1 cellular context compared by ENCODE assay signal in the genomic region with DNA sequence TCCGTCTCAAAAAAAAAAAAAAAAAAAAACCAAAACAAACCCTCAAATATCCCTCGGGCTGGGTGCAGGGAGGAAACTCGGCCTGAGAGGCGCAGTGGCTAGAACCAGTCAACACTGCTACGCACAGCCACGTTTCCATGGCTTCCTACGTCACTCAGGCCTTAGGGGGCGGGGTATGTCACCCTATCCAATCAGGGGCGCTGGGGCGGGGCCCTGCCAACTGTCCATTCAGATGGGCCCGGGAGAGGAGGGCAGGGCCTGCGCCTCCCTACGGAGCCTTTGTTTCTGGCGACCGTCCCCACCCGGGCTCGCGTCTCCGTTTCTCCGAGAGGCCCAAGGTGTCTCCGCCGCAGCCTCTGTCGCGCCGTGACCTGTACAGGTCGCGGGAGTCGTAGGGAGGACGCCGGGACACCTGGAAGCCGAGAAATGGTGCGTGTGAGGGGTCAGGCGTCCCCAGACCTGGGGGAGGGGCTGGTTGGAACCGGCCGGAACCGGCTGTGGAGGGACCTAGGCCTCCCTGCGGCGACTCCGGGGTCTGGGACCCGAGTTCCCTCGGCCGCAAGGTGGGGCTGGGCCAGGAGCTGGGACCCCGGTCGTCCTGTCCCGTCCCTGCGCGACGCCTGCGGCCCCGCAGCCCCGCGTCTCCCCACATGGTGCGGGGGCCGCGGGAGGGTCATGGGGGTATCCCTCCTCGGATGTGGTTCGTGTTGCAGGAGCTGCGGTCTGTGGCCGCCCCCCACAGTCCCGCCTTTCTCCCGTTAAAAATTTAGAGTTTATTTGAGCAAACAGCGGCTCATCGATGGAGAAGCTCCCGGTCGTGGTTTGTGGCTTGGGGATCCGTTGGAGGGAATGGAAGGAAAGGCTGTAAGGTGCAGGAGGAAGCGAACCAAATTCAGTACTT.
TF ChIP-seq lines count a peak whose summit lies in the region.

A gene (plus strand): TSS at position 282 of the 901 bp plus-strand sequence. CDS start 145 bp downstream, at position 427.

TF ChIP-seq in SK-N-SH, 30 proteins besides CTCF, POLR2A, EP300 and RAD21 (continued from another document):
- TF ChIP-seq, protein P1, sequence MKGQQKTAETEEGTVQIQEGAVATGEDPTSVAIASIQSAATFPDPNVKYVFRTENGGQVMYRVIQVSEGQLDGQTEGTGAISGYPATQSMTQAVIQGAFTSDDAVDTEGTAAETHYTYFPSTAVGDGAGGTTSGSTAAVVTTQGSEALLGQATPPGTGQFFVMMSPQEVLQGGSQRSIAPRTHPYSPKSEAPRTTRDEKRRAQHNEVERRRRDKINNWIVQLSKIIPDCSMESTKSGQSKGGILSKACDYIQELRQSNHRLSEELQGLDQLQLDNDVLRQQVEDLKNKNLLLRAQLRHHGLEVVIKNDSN (IDR thresholded peaks at IDR 0.05; ENCODE audit: borderline replicate concordance, low read depth), result no peak
- TF ChIP-seq CHD2 (IDR thresholded peaks at IDR 0.05; ENCODE audit: low read length, partially characterized antibody), result peak; percentile 57
- TF ChIP-seq POLR2AphosphoS5 (IDR thresholded peaks at IDR 0.05; ENCODE audit: low read depth, low read length), result peak; percentile 98
- TF ChIP-seq TEAD4 (IDR thresholded peaks at IDR 0.05; ENCODE audit: borderline replicate concordance, insufficient read depth), result no peak
- TF ChIP-seq, protein P2, sequence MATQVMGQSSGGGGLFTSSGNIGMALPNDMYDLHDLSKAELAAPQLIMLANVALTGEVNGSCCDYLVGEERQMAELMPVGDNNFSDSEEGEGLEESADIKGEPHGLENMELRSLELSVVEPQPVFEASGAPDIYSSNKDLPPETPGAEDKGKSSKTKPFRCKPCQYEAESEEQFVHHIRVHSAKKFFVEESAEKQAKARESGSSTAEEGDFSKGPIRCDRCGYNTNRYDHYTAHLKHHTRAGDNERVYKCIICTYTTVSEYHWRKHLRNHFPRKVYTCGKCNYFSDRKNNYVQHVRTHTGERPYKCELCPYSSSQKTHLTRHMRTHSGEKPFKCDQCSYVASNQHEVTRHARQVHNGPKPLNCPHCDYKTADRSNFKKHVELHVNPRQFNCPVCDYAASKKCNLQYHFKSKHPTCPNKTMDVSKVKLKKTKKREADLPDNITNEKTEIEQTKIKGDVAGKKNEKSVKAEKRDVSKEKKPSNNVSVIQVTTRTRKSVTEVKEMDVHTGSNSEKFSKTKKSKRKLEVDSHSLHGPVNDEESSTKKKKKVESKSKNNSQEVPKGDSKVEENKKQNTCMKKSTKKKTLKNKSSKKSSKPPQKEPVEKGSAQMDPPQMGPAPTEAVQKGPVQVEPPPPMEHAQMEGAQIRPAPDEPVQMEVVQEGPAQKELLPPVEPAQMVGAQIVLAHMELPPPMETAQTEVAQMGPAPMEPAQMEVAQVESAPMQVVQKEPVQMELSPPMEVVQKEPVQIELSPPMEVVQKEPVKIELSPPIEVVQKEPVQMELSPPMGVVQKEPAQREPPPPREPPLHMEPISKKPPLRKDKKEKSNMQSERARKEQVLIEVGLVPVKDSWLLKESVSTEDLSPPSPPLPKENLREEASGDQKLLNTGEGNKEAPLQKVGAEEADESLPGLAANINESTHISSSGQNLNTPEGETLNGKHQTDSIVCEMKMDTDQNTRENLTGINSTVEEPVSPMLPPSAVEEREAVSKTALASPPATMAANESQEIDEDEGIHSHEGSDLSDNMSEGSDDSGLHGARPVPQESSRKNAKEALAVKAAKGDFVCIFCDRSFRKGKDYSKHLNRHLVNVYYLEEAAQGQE (IDR thresholded peaks at IDR 0.05; ENCODE audit: low read depth, low read length), result 0 out of 2 replicates have a peak, but pooled peaks have one; percentile 22
- peak; percentile 40 for TF ChIP-seq NRF1 (IDR thresholded peaks at IDR 0.05; ENCODE audit: low read depth, low read length)
- peak; percentile 86 for TF ChIP-seq TAF1 (IDR thresholded peaks at IDR 0.05; ENCODE audit: borderline replicate concordance, low read depth, low read length)
- TF ChIP-seq MXI1 (IDR thresholded peaks at IDR 0.05; ENCODE audit: low read depth, low read length), result peak; percentile 84
- TF ChIP-seq GABPA (IDR thresholded peaks at IDR 0.05; ENCODE audit: low read depth), result no peak
- TF ChIP-seq RXRA (IDR thresholded peaks at IDR 0.05; ENCODE audit: borderline replicate concordance, low read depth), result no peak
